In genomic region chr1:67241200-67241746, GRCh38 we compare ENCODE assay signal across 15 cellular contexts.
A peak's percentile ranks its signal among the peaks of the same experiment; 100 is the strongest.
DNase-seq lines count a peak whose midpoint lies in the region; ATAC-seq and TF ChIP-seq lines count a peak whose summit lies in the region.
"Had no signal": no experiment of that assay in that cellular context is flagged by ENCODE, and none has a peak within 500 bp of the region (broad histone marks: within the 10 kb centered on the region; RNA-seq: fewer than 3 reads in every experiment).

No MANE protein-coding gene starts in this region.

- H3K9me3 Mint-ChIP-seq in activated T-cell treated with anti-CD3 and anti-CD28 coated beads, Interleukin-2, amount 50 U/mL, for 72 hours, result peaks cover 2 to 11% of the 10 kb centered on the region in 2 donors
- H3K9me3 Mint-ChIP-seq in activated T-cell treated with anti-CD3 and anti-CD28 coated beads, Interleukin-2, amount 50 U/mL, for 4 hours, result no peaks in the 10 kb centered on the region
- no peaks in the 10 kb centered on the region for H3K9me3 Mint-ChIP-seq in stimulated activated effector memory CD8-positive, alpha-beta T cell treated with anti-CD3 and anti-CD28 coated beads, Interleukin-12 subunit alpha, Interleukin-12 subunit beta, amount 100 ng/mL, for 72 hours
- H3K9me3 Mint-ChIP-seq: CD4-positive, alpha-beta T cell had no signal

- no peak for TF ChIP-seq POLR2A in body of pancreas (IDR thresholded peaks at IDR 0.05)

- H3K27me3 Mint-ChIP-seq in activated T-cell treated with anti-CD3 and anti-CD28 coated beads, Interleukin-2, amount 50 U/mL, for 72 hours (ENCODE audit: low read depth), result peaks cover 3% of the 10 kb centered on the region
- no peaks in the 10 kb centered on the region for H3K27me3 Mint-ChIP-seq in activated T-cell treated with anti-CD3 and anti-CD28 coated beads, Interleukin-2, amount 50 U/mL, for 4 hours (ENCODE audit: low read depth)
- H3K27me3 Mint-ChIP-seq: B cell; CD4-positive, alpha-beta T cell had no signal

- ATAC-seq in activated T-cell treated with anti-CD3 and anti-CD28 coated beads, Interleukin-2, amount 50 U/mL, for 72 hours (replicated peaks in 1 of 2), result peak; percentile 40 to 45
- ATAC-seq in activated T-cell treated with anti-CD3 and anti-CD28 coated beads, Interleukin-2, amount 50 U/mL, for 4 hours, result no peak
- peak; percentile 57 for ATAC-seq in GM18868 (IDR thresholded peaks at IDR 0.05; ENCODE audit: unreplicated experiment)
- ATAC-seq in stimulated activated effector memory CD8-positive, alpha-beta T cell treated with anti-CD3 and anti-CD28 coated beads, Interleukin-12 subunit alpha, Interleukin-12 subunit beta, amount 100 ng/mL, for 72 hours, result peak; percentile 11
- ATAC-seq in body of pancreas, result no peak
- ATAC-seq: GM23338, K562 had no signal

- no peaks in the 10 kb centered on the region for H3K27me3 ChIP-seq in body of pancreas

- H3K4me3 ChIP-seq in GM12865 (ENCODE audit: low read depth, low read length), result no peak overlapping the region
- no peak overlapping the region for H3K4me3 ChIP-seq in body of pancreas
- H3K4me3 ChIP-seq: GM23338, K562 had no signal

- no peaks in the 10 kb centered on the region for H3K4me1 ChIP-seq in body of pancreas

- peak in 1 of 2 donors; percentile 9 for DNase-seq in activated T-cell treated with anti-CD3 and anti-CD28 coated beads, Interleukin-2, amount 50 U/mL, for 72 hours
- no peak for DNase-seq in activated T-cell treated with anti-CD3 and anti-CD28 coated beads, Interleukin-2, amount 50 U/mL, for 4 hours
- DNase-seq in GM12865 (ENCODE audit: low read depth), result peak; percentile 64
- no peak for DNase-seq in stimulated activated effector memory CD8-positive, alpha-beta T cell treated with anti-CD3 and anti-CD28 coated beads, Interleukin-12 subunit alpha, Interleukin-12 subunit beta, amount 100 ng/mL, for 72 hours (ENCODE audit: low spot score in 2 of 2)
- DNase-seq in DMS153 treated with DMSO at 0.1 percent for 48 hours (lab: John Stamatoyannopoulos, UW; ENCODE audit: unreplicated experiment), result no peak
- no peak for DNase-seq in body of pancreas
- DNase-seq: C1 segment of cervical spinal cord; CD4-positive, alpha-beta T cell; DMS79 treated with DMSO at 0.1 percent for 48 hours; EL; H7 had no signal

- no peak overlapping the region for H3K27ac ChIP-seq in body of pancreas

- 53 to 61% methylated on average over 1 of the region's 1 CpG for WGBS in body of pancreas, 2 donors

- no peaks in the 10 kb centered on the region for H3K36me3 ChIP-seq in body of pancreas (replicated peaks in 1 of 2; ENCODE audit: insufficient read depth in 1 of 2, low read depth in 2 of 2)

- peaks cover 34% of the 10 kb centered on the region for H3K4me1 Mint-ChIP-seq in activated T-cell treated with anti-CD3 and anti-CD28 coated beads, Interleukin-2, amount 50 U/mL, for 72 hours (ENCODE audit: low read depth)
- H3K4me1 Mint-ChIP-seq in activated T-cell treated with anti-CD3 and anti-CD28 coated beads, Interleukin-2, amount 50 U/mL, for 4 hours (ENCODE audit: low read depth), result no peaks in the 10 kb centered on the region
- peaks cover 20% of the 10 kb centered on the region for H3K4me1 Mint-ChIP-seq in stimulated activated effector memory CD8-positive, alpha-beta T cell treated with anti-CD3 and anti-CD28 coated beads, Interleukin-12 subunit alpha, Interleukin-12 subunit beta, amount 100 ng/mL, for 72 hours
- H3K4me1 Mint-ChIP-seq: B cell, GM23338 had no signal

- H3K4me3 Mint-ChIP-seq in activated T-cell treated with anti-CD3 and anti-CD28 coated beads, Interleukin-2, amount 50 U/mL, for 72 hours, result peak overlapping the region in 1 of 2 donors; percentile 26
- H3K4me3 Mint-ChIP-seq in activated T-cell treated with anti-CD3 and anti-CD28 coated beads, Interleukin-2, amount 50 U/mL, for 4 hours, result no peak overlapping the region
- H3K4me3 Mint-ChIP-seq in stimulated activated effector memory CD8-positive, alpha-beta T cell treated with anti-CD3 and anti-CD28 coated beads, Interleukin-12 subunit alpha, Interleukin-12 subunit beta, amount 100 ng/mL, for 72 hours, result no peak overlapping the region
- H3K4me3 Mint-ChIP-seq: B cell; CD4-positive, alpha-beta T cell; GM23338 had no signal

- peaks cover 13 to 14% of the 10 kb centered on the region in 2 donors for H3K36me3 Mint-ChIP-seq in activated T-cell treated with anti-CD3 and anti-CD28 coated beads, Interleukin-2, amount 50 U/mL, for 72 hours (ENCODE audit: insufficient read depth in 2 of 2)
- H3K36me3 Mint-ChIP-seq in activated T-cell treated with anti-CD3 and anti-CD28 coated beads, Interleukin-2, amount 50 U/mL, for 4 hours (ENCODE audit: insufficient read depth), result no peaks in the 10 kb centered on the region
- peaks cover 65% of the 10 kb centered on the region for H3K36me3 Mint-ChIP-seq in stimulated activated effector memory CD8-positive, alpha-beta T cell treated with anti-CD3 and anti-CD28 coated beads, Interleukin-12 subunit alpha, Interleukin-12 subunit beta, amount 100 ng/mL, for 72 hours

- peak overlapping the region; percentile 57 for H3K27ac Mint-ChIP-seq in activated T-cell treated with anti-CD3 and anti-CD28 coated beads, Interleukin-2, amount 50 U/mL, for 72 hours
- H3K27ac Mint-ChIP-seq in stimulated activated effector memory CD8-positive, alpha-beta T cell treated with anti-CD3 and anti-CD28 coated beads, Interleukin-12 subunit alpha, Interleukin-12 subunit beta, amount 100 ng/mL, for 72 hours, result no peak overlapping the region
- H3K27ac Mint-ChIP-seq: B cell; CD4-positive, alpha-beta T cell; GM23338 had no signal

- TF ChIP-seq CTCF in GM12865 (IDR thresholded peaks at IDR 0.05; ENCODE audit: insufficient read depth, low read depth, low read length, missing control alignments) (no peak), body of pancreas (IDR thresholded peaks at IDR 0.05) (no peak)

- intact Hi-C loops in body of pancreas (cut with DNase I), result no loop called here

- no peaks in the 10 kb centered on the region for H3K9me3 ChIP-seq in body of pancreas

Comparison
In these comparisons a context has a peak if more than half of its experiments do, and no peak if none do; other contexts are left out.
1. ATAC-seq: peak in activated T-cell treated with anti-CD3 and anti-CD28 coated beads, Interleukin-2, amount 50 U/mL, for 72 hours (2 of 2), GM18868 (single experiment) and stimulated activated effector memory CD8-positive, alpha-beta T cell treated with anti-CD3 and anti-CD28 coated beads, Interleukin-12 subunit alpha, Interleukin-12 subunit beta, amount 100 ng/mL, for 72 hours (single experiment); none in activated T-cell treated with anti-CD3 and anti-CD28 coated beads, Interleukin-2, amount 50 U/mL, for 4 hours (0 of 2) and body of pancreas (single experiment).